In genomic region chr7:100464791-100465190, GRCh38 we compare ENCODE assay signal across 1 cellular context.
TF ChIP-seq lines count a peak whose summit lies in the region.

No MANE protein-coding gene starts in this region.

TF ChIP-seq in K562, 482 proteins besides CTCF, POLR2A, EP300 and RAD21:
- TF ChIP-seq SAP30 (IDR thresholded peaks at IDR 0.05; ENCODE audit: borderline replicate concordance, insufficient read depth, low read depth, low read length, poor library complexity, severe bottlenecking) (no peak), CREB1 (IDR thresholded peaks at IDR 0.05) (no peak), CREB1 (CRISPR knock-in tag; IDR thresholded peaks at IDR 0.05) (no peak), HDAC3 (IDR thresholded peaks at IDR 0.05; ENCODE audit: borderline replicate concordance, partially characterized antibody) (no peak), HOMEZ (CRISPR knock-in tag; IDR thresholded peaks at IDR 0.05) (no peak), PCBP1 (IDR thresholded peaks at IDR 0.05; ENCODE audit: low read depth, low read length, poor library complexity, severe bottlenecking) (no peak), ZNF512 (tag; IDR thresholded peaks at IDR 0.05) (peak; percentile 91), THRAP3 (IDR thresholded peaks at IDR 0.05; ENCODE audit: borderline replicate concordance) (0 out of 2 replicates have a peak, but pooled peaks have one; percentile 35), ZNF766 (CRISPR knock-in tag; conservative IDR thresholded peaks at IDR 0.05) (no peak), CBFA2T2 (conservative IDR thresholded peaks at IDR 0.05) (no peak)
